Comparison of ENCODE assay signal across 14 cellular contexts in the genomic region with DNA sequence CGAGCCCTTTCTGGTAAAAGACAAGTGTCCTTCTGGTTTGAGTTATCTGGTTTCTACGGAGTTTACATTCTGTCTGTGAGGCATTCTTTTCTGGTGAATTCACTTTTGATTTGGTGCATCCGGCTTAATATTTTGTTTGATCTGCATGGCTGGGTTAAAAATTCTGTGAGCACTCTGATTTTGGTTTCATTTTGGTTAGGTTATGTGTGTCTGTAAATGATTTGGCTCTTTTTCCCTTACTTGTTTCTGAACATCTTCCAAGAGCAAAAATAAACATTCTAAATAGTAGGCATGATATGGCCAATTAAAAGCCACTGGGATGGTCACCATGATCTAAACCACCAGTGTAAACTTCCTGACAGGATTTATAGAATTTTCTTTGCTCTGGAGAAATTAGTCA.
DNase-seq lines count a peak whose midpoint lies in the region; ATAC-seq and TF ChIP-seq lines count a peak whose summit lies in the region.
"Had no signal": no experiment of that assay in that cellular context is flagged by ENCODE, and none has a peak within 500 bp of the region (broad histone marks: within the 10 kb centered on the region; RNA-seq: fewer than 3 reads in every experiment).

No MANE protein-coding gene starts in this region.

- peak overlapping the region; percentile 94 for H3K27ac ChIP-seq in mesenchymal stem cell (ENCODE audit: low read length, poor library complexity, severe bottlenecking)
- no peak overlapping the region for H3K27ac ChIP-seq in breast epithelium
- H3K27ac ChIP-seq in Karpas-422 (ENCODE audit: low read length), result no peak overlapping the region

- H2BK120ac ChIP-seq in mesenchymal stem cell (ENCODE audit: low read depth, low read length), result no peak overlapping the region

- peaks cover 50% of the 10 kb centered on the region for H3K4me1 Mint-ChIP-seq in HFFc6 (ENCODE audit: low read depth)

- no peak for TF ChIP-seq POLR2A in breast epithelium (IDR thresholded peaks at IDR 0.05)

- in situ Hi-C loops in astrocyte of the spinal cord (cut with HindIII; ENCODE audit: low sequenced_read_pairs), result no loop called here

- no peak overlapping the region for H4K91ac ChIP-seq in mesenchymal stem cell (ENCODE audit: low read length)

- peaks cover 4% of the 10 kb centered on the region for H3K79me1 ChIP-seq in mesenchymal stem cell (replicated peaks; ENCODE audit: low read length, poor library complexity, severe bottlenecking)

- peak overlapping the region; percentile 86 for H2BK5ac ChIP-seq in mesenchymal stem cell (ENCODE audit: low read depth, low read length, poor library complexity, severe bottlenecking)

- WGBS in mesenchymal stem cell, result 11% methylated on average over 3 of the region's 3 CpGs

- no peaks in the 10 kb centered on the region for H3K27me3 Mint-ChIP-seq in HFFc6 (ENCODE audit: insufficient read depth)

- no peaks in the 10 kb centered on the region for H3K36me3 Mint-ChIP-seq in HFFc6 (ENCODE audit: low read depth)

- H3K27me3 ChIP-seq in mesenchymal stem cell (ENCODE audit: control insufficient read depth in 1 of 2, insufficient read depth in 1 of 2, low read length in 2 of 2) (no peaks in the 10 kb centered on the region), breast epithelium (no peaks in the 10 kb centered on the region), Karpas-422 (ENCODE audit: low read length) (no peaks in the 10 kb centered on the region)

- no peak overlapping the region for H2BK15ac ChIP-seq in mesenchymal stem cell (ENCODE audit: low read depth, poor library complexity, severe bottlenecking)

- H3K4me1 ChIP-seq in mesenchymal stem cell (ENCODE audit: control insufficient read depth, insufficient read depth, low read depth, low read length) (no peaks in the 10 kb centered on the region), breast epithelium (no peaks in the 10 kb centered on the region), Karpas-422 (ENCODE audit: low read length) (no peaks in the 10 kb centered on the region)
- H3K4me1 ChIP-seq: Caco-2 had no signal

- H3K9ac ChIP-seq in mesenchymal stem cell (ENCODE audit: low read length), result peak overlapping the region; percentile 81
- no peak overlapping the region for H3K9ac ChIP-seq in Karpas-422 (ENCODE audit: low read length)

- H3K14ac ChIP-seq in mesenchymal stem cell (ENCODE audit: low read length in 2 of 2), result no peak overlapping the region

- H3K9me2 ChIP-seq in Karpas-422 (replicated peaks; ENCODE audit: insufficient read depth, low read length), result no peaks in the 10 kb centered on the region

- no peak overlapping the region for H4K8ac ChIP-seq in mesenchymal stem cell (ENCODE audit: low read length)

- no peak overlapping the region for H3K4me3 ChIP-seq in astrocyte of the spinal cord (ENCODE audit: low read depth, low read length)
- H3K4me3 ChIP-seq in mesenchymal stem cell (ENCODE audit: insufficient read depth in 1 of 2, low read depth in 1 of 2, low read length in 2 of 2), result peak overlapping the region in 1 of 2 experiments; percentile 69
- H3K4me3 ChIP-seq in breast epithelium, result peak overlapping the region in 1 of 3 donors; percentile 4
- H3K4me3 ChIP-seq in Karpas-422 (ENCODE audit: low read length), result no peak overlapping the region

- H2AK5ac ChIP-seq in mesenchymal stem cell (ENCODE audit: low read length, severe bottlenecking), result no peak overlapping the region

- H4K20me1 ChIP-seq in Karpas-422 (ENCODE audit: insufficient read depth, low read depth, low read length), result no peaks in the 10 kb centered on the region

- H3K4ac ChIP-seq in mesenchymal stem cell (ENCODE audit: low read depth in 1 of 2, low read length in 2 of 2), result no peak overlapping the region

- H3K79me2 ChIP-seq in Karpas-422 (ENCODE audit: low read length), result no peaks in the 10 kb centered on the region

- no peak overlapping the region for H2BK12ac ChIP-seq in mesenchymal stem cell (ENCODE audit: low read length in 2 of 2)

- no peaks in the 10 kb centered on the region for H3K9me3 ChIP-seq in mesenchymal stem cell (ENCODE audit: control insufficient read depth, low read length)
- no peaks in the 10 kb centered on the region for H3K9me3 ChIP-seq in breast epithelium
- H3K9me3 ChIP-seq in Karpas-422 (ENCODE audit: low read length), result no peaks in the 10 kb centered on the region
- H3K9me3 ChIP-seq: Caco-2 had no signal

- H3K9me3 Mint-ChIP-seq in HFFc6, result no peaks in the 10 kb centered on the region

- H3K27ac Mint-ChIP-seq in HFFc6, result peak overlapping the region; percentile 75

- TF ChIP-seq CTCF in AG09319 (IDR thresholded peaks at IDR 0.05; ENCODE audit: low read depth, low read length) (no peak), HFFc6 (IDR thresholded peaks at IDR 0.05) (no peak), astrocyte of the spinal cord (IDR thresholded peaks at IDR 0.05; ENCODE audit: low read depth, low read length) (no peak), breast epithelium (IDR thresholded peaks at IDR 0.05) (no peak)

- peak; percentile 63 for DNase-seq in AG09319 (ENCODE audit: extremely low read depth, low read depth)
- DNase-seq in HFFc6, result peak; percentile 73
- DNase-seq in astrocyte of the spinal cord (ENCODE audit: low read depth, low spot score), result peak; percentile 66
- peak; percentile 65 for DNase-seq in mesenchymal stem cell
- DNase-seq in KG1 (lab: John Stamatoyannopoulos, UW), result no peak
- DNase-seq in breast epithelium (ENCODE audit: low spot score in 2 of 2), result no peak
- no peak for DNase-seq in Karpas-422
- DNase-seq: activated CD8-positive, alpha-beta memory T cell treated with anti-CD3 and anti-CD28 coated beads, Interleukin-2, amount 50 U/mL, for 4 hours; Caco-2; nucleus accumbens; stimulated activated CD4-positive, alpha-beta T cell treated with anti-CD3 and anti-CD28 coated beads, Interleukin-2, amount 100 ng/mL, for 24 hours; stimulated activated naive CD8-positive, alpha-beta T cell treated with anti-CD3 and anti-CD28 coated beads, Interleukin-15, Interleukin-2, amounts not matched to agents 100 U/mL and 50 U/mL, for 24 hours; T1000 had no signal

- H3K4me2 ChIP-seq in mesenchymal stem cell (ENCODE audit: low read length, poor library complexity, severe bottlenecking), result no peak overlapping the region
- H3K4me2 ChIP-seq in Karpas-422 (ENCODE audit: low read depth, low read length, poor library complexity, severe bottlenecking), result no peak overlapping the region

- no peak overlapping the region for H3K23ac ChIP-seq in mesenchymal stem cell (ENCODE audit: low read length in 2 of 2)

- peak overlapping the region; percentile 83 for H3K4me3 Mint-ChIP-seq in HFFc6

- no peak for ATAC-seq in GM18868 (IDR thresholded peaks at IDR 0.05; ENCODE audit: unreplicated experiment)
- ATAC-seq: stimulated activated naive CD8-positive, alpha-beta T cell treated with anti-CD3 and anti-CD28 coated beads, Interleukin-15, Interleukin-2, amounts not matched to agents 100 U/mL and 50 U/mL, for 24 hours had no signal

- intact Hi-C loops in breast epithelium (cut with DNase I; ENCODE audit: low total_unique reads), result no loop called here

- H3K18ac ChIP-seq in mesenchymal stem cell (ENCODE audit: low read depth in 1 of 2, low read length in 2 of 2), result no peak overlapping the region

- no peak overlapping the region for H2AFZ ChIP-seq in mesenchymal stem cell (ENCODE audit: low read depth, low read length)
- no peak overlapping the region for H2AFZ ChIP-seq in Karpas-422 (ENCODE audit: low read length)

- H3K36me3 ChIP-seq in mesenchymal stem cell (ENCODE audit: control insufficient read depth in 1 of 2, insufficient read depth in 2 of 2, low read depth in 1 of 2, low read length in 2 of 2) (no peaks in the 10 kb centered on the region), breast epithelium (no peaks in the 10 kb centered on the region), Karpas-422 (ENCODE audit: insufficient read depth, low read length) (no peaks in the 10 kb centered on the region)

Comparison
In these comparisons a context has a peak if more than half of its experiments do, and no peak if none do; other contexts are left out.
1. DNase-seq: peak in AG09319 (single experiment), HFFc6 (single experiment), astrocyte of the spinal cord (single experiment) and mesenchymal stem cell (single experiment); none in KG1 (single experiment), breast epithelium (0 of 2) and Karpas-422 (single experiment).